ENCODE assay signal across 6 cellular contexts in genomic region chr1:47195981-47196380, GRCh38. TPM values are rescaled to one million over a fixed set of nuclear protein-coding genes. Genes with fewer than 3 reads are reported as not detected.
"Had no signal": no experiment of that assay in that cellular context is flagged by ENCODE, and none has a peak within 500 bp of the region (broad histone marks: within the 10 kb centered on the region; RNA-seq: fewer than 3 reads in every experiment).

No MANE protein-coding gene starts in this region.

RNA-seq across cellular contexts. Expression of gene PDZK1IP1, which starts 6.1 kb away (rescaled TPM):
- total RNA-seq: PC-3, Right ventricle myocardium inferior, SJSA1 had no signal
- polyA plus RNA-seq: SK-N-SH had no signal

RNA-seq across cellular contexts. Expression of gene TAL1, which starts 36.0 kb away (rescaled TPM):
- total RNA-seq: M059J, PC-3, SJSA1 had no signal
- polyA plus RNA-seq: SK-N-SH had no signal

RNA-seq across cellular contexts. Expression of gene CYP4A22, which starts 58.7 kb away (rescaled TPM):
- total RNA-seq: M059J, PC-3, Right ventricle myocardium inferior, SJSA1 had no signal
- polyA plus RNA-seq: K562, SK-N-SH had no signal
